ENCODE assay signal across 21 cellular contexts in genomic region chr3:182516597-182517336, GRCh38.
"Had no signal": no experiment of that assay in that cellular context is flagged by ENCODE, and none has a peak within 500 bp of the region (broad histone marks: within the 10 kb centered on the region; RNA-seq: fewer than 3 reads in every experiment).

No MANE protein-coding gene starts in this region.

- H3K27me3 ChIP-seq: colonic mucosa, dorsolateral prefrontal cortex, esophagus squamous epithelium, gastroesophageal sphincter, tibial artery had no signal

- H3K4me1 ChIP-seq: colonic mucosa, esophagus squamous epithelium, gastroesophageal sphincter, tibial artery had no signal

- DNase-seq: activated B cell treated with CpG ODN at 0.5 μM for 24 hours; activated CD4-positive, alpha-beta memory T cell treated with anti-CD3 and anti-CD28 coated beads for 36 hours; activated CD4-positive, alpha-beta T cell treated with anti-CD3 and anti-CD28 coated beads for 4 hours; activated effector memory CD4-positive, alpha-beta T cell treated with anti-CD3 and anti-CD28 coated beads, Interleukin-2, amount 50 U/mL, for 16 hours; activated naive CD4-positive, alpha-beta T cell treated with anti-CD3 and anti-CD28 coated beads, Interleukin-2, amount 10 ng/mL, durations not matched to agents 7 days and 5 days; amygdala; colonic mucosa; dorsolateral prefrontal cortex; esophagus squamous epithelium; head of caudate nucleus; islet precursor cell; left cardiac atrium; posterior cingulate gyrus; small intestine; stimulated activated CD4-positive, alpha-beta T cell treated with anti-CD3 and anti-CD28 coated beads, Interleukin-2, amount 100 ng/mL, for 24 hours; stimulated activated naive CD8-positive, alpha-beta T cell treated with anti-CD3 and anti-CD28 coated beads, Interleukin-15, amount 100 ng/mL, for 72 hours; tibial artery had no signal

- FAIRE-seq: bronchial epithelial cell, small intestine had no signal

- H3K9me3 ChIP-seq: colonic mucosa, esophagus squamous epithelium, gastroesophageal sphincter, tibial artery had no signal

- H3K4me3 ChIP-seq: colonic mucosa, dorsolateral prefrontal cortex, esophagus squamous epithelium, gastroesophageal sphincter, tibial artery had no signal

- H3K36me3 ChIP-seq: colonic mucosa, esophagus squamous epithelium, gastroesophageal sphincter, tibial artery had no signal

- H3K27ac ChIP-seq: colonic mucosa, dorsolateral prefrontal cortex, esophagus squamous epithelium, gastroesophageal sphincter, tibial artery had no signal

- ATAC-seq: gastroesophageal sphincter; left cardiac atrium; sciatic nerve; stimulated activated effector memory CD8-positive, alpha-beta T cell treated with anti-CD3 and anti-CD28 coated beads, Interleukin-12 subunit alpha, Interleukin-12 subunit beta, amount 100 ng/mL, for 72 hours; stimulated activated naive CD8-positive, alpha-beta T cell treated with anti-CD3 and anti-CD28 coated beads, Interleukin-15, amount 100 ng/mL, for 72 hours had no signal
